In genomic region chr7:151086802-151087246, GRCh38 we compare ENCODE assay signal across 8 cellular contexts. TPM values are rescaled to one million over a fixed set of nuclear protein-coding genes. Genes with fewer than 3 reads are reported as not detected.
DNase-seq lines count a peak whose midpoint lies in the region; ATAC-seq, FAIRE-seq and TF ChIP-seq lines count a peak whose summit lies in the region.

No MANE protein-coding gene starts in this region.

- ATAC-seq in HG02981 (IDR thresholded peaks at IDR 0.05; ENCODE audit: unreplicated experiment), result no peak
- ATAC-seq in GM19023 (IDR thresholded peaks at IDR 0.05; ENCODE audit: unreplicated experiment), result no peak

- WGBS in adrenal gland, 4 donors, result 0% methylated on average over 41 to 43 of the region's 56 CpGs; no CpG with 5 or more reads in 2 of the 4 donors

- TF ChIP-seq CTCF in adrenal gland (IDR thresholded peaks at IDR 0.05) (no peak), kidney (IDR thresholded peaks at IDR 0.05; ENCODE audit: borderline replicate concordance, extremely low read depth, insufficient read depth) (no peak)

- no peak for TF ChIP-seq POLR2A in adrenal gland (IDR thresholded peaks at IDR 0.05)

- H3K27ac ChIP-seq in adrenal gland, result peak overlapping the region; percentile 21 to 94 (median 76)
- peak overlapping the region; percentile 81 to 88 for H3K27ac ChIP-seq in kidney (ENCODE audit: low read depth in 2 of 2, low read length in 2 of 2)

- peak overlapping the region; percentile 80 to 88 for H3K9ac ChIP-seq in kidney (ENCODE audit: low read length in 2 of 2)

- DNase-seq in EH (ENCODE audit: low read depth) (peak; percentile 43), M059J (ENCODE audit: low read depth) (peak; percentile 46), adrenal gland (peak in 5 of 7 donors; percentile 45 to 73 (median 52)), kidney (peak; percentile 85), KBM-7 (no peak)
- DNase-seq in stimulated activated CD8-positive, alpha-beta memory T cell treated with anti-CD3 and anti-CD28 coated beads, Interleukin-4, amount 100 ng/mL, for 48 hours, result peak; percentile 51

- H3K4me1 ChIP-seq in adrenal gland (replicated peaks in 1 of 2) (peaks cover 37 to 70% of the 10 kb centered on the region in 2 donors), kidney (ENCODE audit: control insufficient read depth in 1 of 2, insufficient read depth in 1 of 2, low read depth in 1 of 2, low read length in 2 of 2) (peaks cover 20 to 38% of the 10 kb centered on the region in 2 donors)

- intact Hi-C loops in adrenal gland (cut with DNase I), result no loop called here
- intact Hi-C loops in kidney (cut with DNase I), result no loop called here

- H3K9me3 ChIP-seq in adrenal gland (replicated peaks in 1 of 3) (no peaks in the 10 kb centered on the region), kidney (ENCODE audit: control insufficient read depth in 1 of 2, low read length in 2 of 2) (no peaks in the 10 kb centered on the region)

- H3K4me3 ChIP-seq in adrenal gland (peak overlapping the region; percentile 29 to 85 (median 51)), kidney (ENCODE audit: low read length in 2 of 2) (peak overlapping the region; percentile 73 to 79)

- H3K36me3 ChIP-seq in adrenal gland (replicated peaks in 1 of 2) (no peaks in the 10 kb centered on the region), kidney (ENCODE audit: control insufficient read depth in 1 of 2, insufficient read depth in 2 of 2, low read length in 2 of 2) (no peaks in the 10 kb centered on the region)

- FAIRE-seq in kidney (lab: Jason Lieb, UNC), result no peak

- H3K27me3 ChIP-seq in adrenal gland, result no peaks in the 10 kb centered on the region

- in situ Hi-C loops in KBM-7 (cut with MboI; ENCODE audit: low pct_unique_long_range_greater_than_20kb, low sequenced_read_pairs), result no loop called here

RNA-seq across cellular contexts. Expression of gene AGAP3, which starts 0.5 kb away (rescaled TPM):
- total RNA-seq in M059J (2014; rRNA removed; shearing (Covaris generic)), result 35.1 and 36.7 TPM in 2 replicates
- total RNA-seq in adrenal gland (100 to 1,000 TPM in 1 of 8 donors, 10 to 100 TPM in 7; 38.0 to 105 (median 50.9) TPM), kidney (64.4 TPM)
- polyA plus RNA-seq in adrenal gland (100 to 1,000 TPM in 2 of 3 donors, 10 to 100 TPM in 1; 18.3 to 236 (median 111) TPM), kidney (ENCODE audit: insufficient read depth, low read depth, low replicate concordance) (35.8 TPM)

RNA-seq across cellular contexts. Expression of gene TMUB1, which starts 3.5 kb away (rescaled TPM):
- total RNA-seq in M059J (2014; rRNA removed; shearing (Covaris generic)), result 73.4 and 80.3 TPM in 2 replicates
- total RNA-seq in adrenal gland (10 to 100 TPM; 31.5 to 74.6 (median 43.4) TPM), kidney (36.9 TPM)
- polyA plus RNA-seq in adrenal gland (100 to 1,000 TPM in 2 of 3 donors, 1 to 10 TPM in 1; 5.2 to 152 (median 101) TPM), kidney (ENCODE audit: insufficient read depth, low read depth, low replicate concordance) (79.9 TPM)

RNA-seq across cellular contexts. Expression of gene FASTK, which starts 6.2 kb away (rescaled TPM):
- 73.7 and 97.9 TPM in 2 replicates for total RNA-seq in M059J (2014; rRNA removed; shearing (Covaris generic))
- total RNA-seq in adrenal gland, result 100 to 1,000 TPM in 1 of 8 donors, 10 to 100 TPM in 7; 42.0 to 112 (median 85.8) TPM
- 100 to 1,000 TPM in 2 of 3 donors, 10 to 100 TPM in 1; 21.4 to 516 (median 281) TPM for polyA plus RNA-seq in adrenal gland
- total RNA-seq in kidney, result 71.2 TPM
- 116 TPM for polyA plus RNA-seq in kidney (ENCODE audit: insufficient read depth, low read depth, low replicate concordance)

RNA-seq across cellular contexts. Expression of gene SLC4A2, which starts 27.4 kb away (rescaled TPM):
- 101 and 105 TPM in 2 replicates for total RNA-seq in M059J (2014; rRNA removed; shearing (Covaris generic))
- total RNA-seq in adrenal gland, result 100 to 1,000 TPM in 7 of 8 donors, 10 to 100 TPM in 1; 67.4 to 179 (median 155) TPM
- polyA plus RNA-seq in adrenal gland, result 100 to 1,000 TPM in 2 of 3 donors, 10 to 100 TPM in 1; 31.5 to 258 (median 157) TPM
- 104 TPM for total RNA-seq in kidney
- polyA plus RNA-seq in kidney (ENCODE audit: insufficient read depth, low read depth, low replicate concordance), result 150 TPM

RNA-seq across cellular contexts. Expression of gene CDK5, which starts 29.1 kb away (rescaled TPM):
- total RNA-seq in M059J (2014; rRNA removed; shearing (Covaris generic)), result 36.6 and 54.2 TPM in 2 replicates
- total RNA-seq in adrenal gland (10 to 100 TPM; 15.4 to 26.0 (median 21.8) TPM), kidney (9.1 TPM)
- polyA plus RNA-seq in adrenal gland (10 to 100 TPM; 15.8 to 19.3 (median 15.9) TPM), kidney (ENCODE audit: insufficient read depth, low read depth, low replicate concordance) (21.5 TPM)
